In genomic region chr12:96981053-96981452, GRCh38 we compare ENCODE assay signal across 14 cellular contexts.
DNase-seq lines count a peak whose midpoint lies in the region; ATAC-seq and TF ChIP-seq lines count a peak whose summit lies in the region.
"Had no signal": no experiment of that assay in that cellular context is flagged by ENCODE, and none has a peak within 500 bp of the region (broad histone marks: within the 10 kb centered on the region; RNA-seq: fewer than 3 reads in every experiment).

No MANE protein-coding gene starts in this region.

- H3K27ac Mint-ChIP-seq in activated naive CD4-positive, alpha-beta T cell treated with anti-CD3 and anti-CD28 coated beads for 36 hours: no peak overlapping the region
- H3K27ac Mint-ChIP-seq: T-helper 1 cell treated with Interleukin-12 subunit alpha and Interleukin-12 subunit beta and Interleukin-4 antibody, amounts not matched to agents 30 μg/mL and 1 μg/mL, for 36 hours had no signal

- no peaks in the 10 kb centered on the region for H3K9me3 ChIP-seq in right cardiac atrium (ENCODE audit: control insufficient read depth, low read length)
- H3K9me3 ChIP-seq in lower lobe of right lung: no peaks in the 10 kb centered on the region
- H3K9me3 ChIP-seq: BLaER1 treated with 17β-estradiol and CSF1 and Interleukin-3, amounts not matched to agents 10 nM and 100 nM had no signal

- H3K9me3 Mint-ChIP-seq in activated naive CD4-positive, alpha-beta T cell treated with anti-CD3 and anti-CD28 coated beads for 36 hours: no peaks in the 10 kb centered on the region
- H3K9me3 Mint-ChIP-seq: T-helper 1 cell treated with Interleukin-12 subunit alpha and Interleukin-12 subunit beta and Interleukin-4 antibody, amounts not matched to agents 30 μg/mL and 1 μg/mL, for 36 hours had no signal

- peak in 2 of 3 donors; percentile 16 to 18 for DNase-seq in right cardiac atrium
- DNase-seq in cardiac septum (ENCODE audit: low spot score): no peak
- DNase-seq in astrocyte of the spinal cord (ENCODE audit: low read depth, low spot score): peak; percentile 88
- DNase-seq in iris pigment epithelial cell (ENCODE audit: low read depth): peak; percentile 86
- DNase-seq in GM13976 (ENCODE audit: low spot score): no peak
- no peak for DNase-seq in activated naive CD4-positive, alpha-beta T cell treated with anti-CD3 and anti-CD28 coated beads for 36 hours
- DNase-seq in activated effector memory CD4-positive, alpha-beta T cell treated with anti-CD3 and anti-CD28 coated beads, Interleukin-2, amount 50 U/mL, for 16 hours: no peak
- DNase-seq in lower lobe of right lung: no peak
- DNase-seq: kidney; stimulated activated naive CD4-positive, alpha-beta T cell treated with Interleukin-2 at 50 U/mL for 16 hours had no signal

- TF ChIP-seq CTCF in astrocyte of the spinal cord (IDR thresholded peaks at IDR 0.05; ENCODE audit: low read depth, low read length) (no peak), GM13976 (IDR thresholded peaks at IDR 0.05; ENCODE audit: borderline replicate concordance, control extremely low read depth, extremely low read depth, insufficient read depth, missing control alignments) (no peak), lower lobe of right lung (IDR thresholded peaks at IDR 0.05) (no peak)

- peaks cover 4% of the 10 kb centered on the region for H3K4me1 Mint-ChIP-seq in activated naive CD4-positive, alpha-beta T cell treated with anti-CD3 and anti-CD28 coated beads for 36 hours (ENCODE audit: low read depth)

- H3K4me3 ChIP-seq in right cardiac atrium (ENCODE audit: low read length): no peak overlapping the region
- H3K4me3 ChIP-seq in astrocyte of the spinal cord (ENCODE audit: low read depth, low read length): no peak overlapping the region
- H3K4me3 ChIP-seq in lower lobe of right lung: no peak overlapping the region
- H3K4me3 ChIP-seq: BLaER1 treated with 17β-estradiol and CSF1 and Interleukin-3, amounts not matched to agents 10 nM and 100 nM; dorsolateral prefrontal cortex had no signal

- in situ Hi-C loops in astrocyte of the spinal cord (cut with HindIII; ENCODE audit: low sequenced_read_pairs): no loop called here
- in situ Hi-C loops in GM13976 (cut with MboI; ENCODE audit: low sequenced_read_pairs, unreplicated experiment): loop anchor here (10.0 to 25.0 kb wide), 3 partner anchors 331 to 1406 kb away; no protein-coding TSS in a partner anchor

- ATAC-seq in right cardiac atrium: no peak
- ATAC-seq in lower lobe of right lung: no peak

- intact Hi-C loops in right cardiac atrium (cut with DNase I): loop anchor here in 2 of 4 donors (10.0 kb wide), 2 partner anchors 324 to 406 kb away; no protein-coding TSS in a partner anchor
- intact Hi-C loops in cardiac septum (cut with DNase I): no loop called here
- intact Hi-C loops in activated naive CD4-positive, alpha-beta T cell treated with anti-CD3 and anti-CD28 coated beads for 36 hours (cut with micrococcal nuclease): no loop called here
- intact Hi-C loops in lower lobe of right lung (cut with DNase I): no loop called here

- H3K27me3 ChIP-seq in right cardiac atrium (ENCODE audit: control insufficient read depth, insufficient read depth) (no peaks in the 10 kb centered on the region), lower lobe of right lung (ENCODE audit: low read depth) (no peaks in the 10 kb centered on the region)
- H3K27me3 ChIP-seq: BLaER1 treated with 17β-estradiol and CSF1 and Interleukin-3, amounts not matched to agents 10 nM and 100 nM had no signal

- no peak overlapping the region for H3K4me3 Mint-ChIP-seq in activated naive CD4-positive, alpha-beta T cell treated with anti-CD3 and anti-CD28 coated beads for 36 hours
- H3K4me3 Mint-ChIP-seq: T-helper 1 cell treated with Interleukin-12 subunit alpha and Interleukin-12 subunit beta and Interleukin-4 antibody, amounts not matched to agents 30 μg/mL and 1 μg/mL, for 36 hours had no signal

- H3K27ac ChIP-seq in right cardiac atrium (ENCODE audit: low read length): no peak overlapping the region
- H3K27ac ChIP-seq in lower lobe of right lung: no peak overlapping the region
- H3K27ac ChIP-seq: BLaER1 treated with 17β-estradiol and CSF1 and Interleukin-3, amounts not matched to agents 10 nM and 100 nM; HL-60 had no signal

- H3K27me3 Mint-ChIP-seq in activated naive CD4-positive, alpha-beta T cell treated with anti-CD3 and anti-CD28 coated beads for 36 hours (ENCODE audit: low read depth): peaks cover 8% of the 10 kb centered on the region

- H3K36me3 Mint-ChIP-seq in activated naive CD4-positive, alpha-beta T cell treated with anti-CD3 and anti-CD28 coated beads for 36 hours (ENCODE audit: low read depth): no peaks in the 10 kb centered on the region

- WGBS in right cardiac atrium: 30% methylated on average over 5 of the region's 5 CpGs

- H3K4me1 ChIP-seq in right cardiac atrium (ENCODE audit: control insufficient read depth, insufficient read depth, low read length) (no peaks in the 10 kb centered on the region), lower lobe of right lung (peaks cover 9% of the 10 kb centered on the region)
- H3K4me1 ChIP-seq: BLaER1 treated with 17β-estradiol and CSF1 and Interleukin-3, amounts not matched to agents 10 nM and 100 nM had no signal

- no peaks in the 10 kb centered on the region for H3K36me3 ChIP-seq in lower lobe of right lung
- H3K36me3 ChIP-seq: BLaER1 treated with 17β-estradiol and CSF1 and Interleukin-3, amounts not matched to agents 10 nM and 100 nM had no signal

- CTCF ChIA-PET in activated naive CD4-positive, alpha-beta T cell treated with anti-CD3 and anti-CD28 coated beads for 36 hours (lab: Charles Lee): no interaction called here

Comparison
In these comparisons a context has a peak if more than half of its experiments do, and no peak if none do; other contexts are left out.
1. DNase-seq: peak in right cardiac atrium (2 of 3), astrocyte of the spinal cord (single experiment) and iris pigment epithelial cell (single experiment); none in cardiac septum (single experiment), GM13976 (single experiment), activated naive CD4-positive, alpha-beta T cell treated with anti-CD3 and anti-CD28 coated beads for 36 hours (single experiment), activated effector memory CD4-positive, alpha-beta T cell treated with anti-CD3 and anti-CD28 coated beads, Interleukin-2, amount 50 U/mL, for 16 hours (single experiment) and lower lobe of right lung (single experiment).